Comparison of ENCODE assay signal across 14 cellular contexts in genomic region chr12:27551172-27551840, GRCh38. TPM values are rescaled to one million over a fixed set of nuclear protein-coding genes. Genes with fewer than 3 reads are reported as not detected.
A peak's percentile ranks its signal among the peaks of the same experiment; 100 is the strongest.
DNase-seq lines count a peak whose midpoint lies in the region; ATAC-seq, FAIRE-seq and TF ChIP-seq lines count a peak whose summit lies in the region.
"Had no signal": no experiment of that assay in that cellular context is flagged by ENCODE, and none has a peak within 500 bp of the region (broad histone marks: within the 10 kb centered on the region; RNA-seq: fewer than 3 reads in every experiment).

No MANE protein-coding gene starts in this region.

- no peaks in the 10 kb centered on the region for H3K9me3 ChIP-seq in esophagus squamous epithelium
- H3K9me3 ChIP-seq in mesenchymal stem cell (ENCODE audit: control insufficient read depth, low read length): no peaks in the 10 kb centered on the region
- no peaks in the 10 kb centered on the region for H3K9me3 ChIP-seq in suprapubic skin
- no peaks in the 10 kb centered on the region for H3K9me3 ChIP-seq in testis
- H3K9me3 ChIP-seq: SJSA1 had no signal

- no peak overlapping the region for H4K8ac ChIP-seq in mesenchymal stem cell (ENCODE audit: low read length)

- H3K4me1 ChIP-seq in esophagus squamous epithelium: peaks cover 36 to 99% (median 56%) of the 10 kb centered on the region in 3 donors
- peaks cover 16% of the 10 kb centered on the region for H3K4me1 ChIP-seq in mesenchymal stem cell (ENCODE audit: control insufficient read depth, insufficient read depth, low read depth, low read length)
- H3K4me1 ChIP-seq in suprapubic skin: peaks cover 81% of the 10 kb centered on the region
- H3K4me1 ChIP-seq in testis: peaks cover 62% of the 10 kb centered on the region

- no peak overlapping the region for H2AFZ ChIP-seq in mesenchymal stem cell (ENCODE audit: low read depth, low read length)
- H2AFZ ChIP-seq: parathyroid adenoma had no signal

- TF ChIP-seq EP300 in suprapubic skin (IDR thresholded peaks at IDR 0.05): no peak

- WGBS in esophagus squamous epithelium, 2 donors: 68 to 72% methylated on average over 7 to 9 of the region's 9 CpGs
- 83% methylated on average over 6 of the region's 9 CpGs for WGBS in mesenchymal stem cell
- 50% methylated on average over 9 of the region's 9 CpGs for WGBS in suprapubic skin
- WGBS in testis, 2 donors: 48 to 51% methylated on average over 9 of the region's 9 CpGs

- ATAC-seq in HG02763 (IDR thresholded peaks at IDR 0.05; ENCODE audit: unreplicated experiment) (no peak), HG03025 (IDR thresholded peaks at IDR 0.05; ENCODE audit: low FRiP score, unreplicated experiment) (no peak), GM19467 (IDR thresholded peaks at IDR 0.05; ENCODE audit: unreplicated experiment) (no peak)

- peak; percentile 65 for FAIRE-seq in HTR-8/SVneo (lab: Jason Lieb, UNC)

- no peaks in the 10 kb centered on the region for H3K27me3 ChIP-seq in esophagus squamous epithelium
- H3K27me3 ChIP-seq in mesenchymal stem cell (ENCODE audit: control insufficient read depth in 1 of 2, insufficient read depth in 1 of 2, low read length in 2 of 2): no peaks in the 10 kb centered on the region
- H3K27me3 ChIP-seq in suprapubic skin: no peaks in the 10 kb centered on the region
- H3K27me3 ChIP-seq in testis: no peaks in the 10 kb centered on the region
- H3K27me3 ChIP-seq: SJSA1 had no signal

- peak overlapping the region; percentile 84 to 95 for H3K18ac ChIP-seq in mesenchymal stem cell (ENCODE audit: low read depth in 1 of 2, low read length in 2 of 2)

- H2BK15ac ChIP-seq in mesenchymal stem cell (ENCODE audit: low read depth, poor library complexity, severe bottlenecking): no peak overlapping the region

- no peak overlapping the region for H3K4me2 ChIP-seq in mesenchymal stem cell (ENCODE audit: low read length, poor library complexity, severe bottlenecking)

- H3K9ac ChIP-seq in mesenchymal stem cell (ENCODE audit: low read length): peak overlapping the region; percentile 48
- H3K9ac ChIP-seq: parathyroid adenoma had no signal

- H3K27ac ChIP-seq in esophagus squamous epithelium: peak overlapping the region; percentile 72 to 88 (median 87)
- no peak overlapping the region for H3K27ac ChIP-seq in mesenchymal stem cell (ENCODE audit: low read length, poor library complexity, severe bottlenecking)
- peak overlapping the region; percentile 86 for H3K27ac ChIP-seq in suprapubic skin
- H3K27ac ChIP-seq in testis: peak overlapping the region in 1 of 2 donors; percentile 75
- H3K27ac ChIP-seq: parathyroid adenoma had no signal

- TF ChIP-seq POLR2A in esophagus squamous epithelium (IDR thresholded peaks at IDR 0.05) (no peak), suprapubic skin (IDR thresholded peaks at IDR 0.05) (no peak), testis (IDR thresholded peaks at IDR 0.05) (no peak)

- H2BK120ac ChIP-seq in mesenchymal stem cell (ENCODE audit: low read depth, low read length): peak overlapping the region; percentile 42

- H4K91ac ChIP-seq in mesenchymal stem cell (ENCODE audit: low read length): peak overlapping the region; percentile 87

- TF ChIP-seq CTCF in esophagus squamous epithelium (IDR thresholded peaks at IDR 0.05): no peak
- no peak for TF ChIP-seq CTCF in suprapubic skin (IDR thresholded peaks at IDR 0.05)
- TF ChIP-seq CTCF in testis (IDR thresholded peaks at IDR 0.05): no peak

- no peaks in the 10 kb centered on the region for H3K36me3 ChIP-seq in esophagus squamous epithelium
- H3K36me3 ChIP-seq in mesenchymal stem cell (ENCODE audit: control insufficient read depth in 1 of 2, insufficient read depth in 2 of 2, low read depth in 1 of 2, low read length in 2 of 2): peaks cover 0 to 3% of the 10 kb centered on the region in 2 experiments
- no peaks in the 10 kb centered on the region for H3K36me3 ChIP-seq in suprapubic skin
- H3K36me3 ChIP-seq in testis (ENCODE audit: low read depth, missing control alignments): no peaks in the 10 kb centered on the region
- H3K36me3 ChIP-seq: SJSA1 had no signal

- H3K4me3 ChIP-seq in esophagus squamous epithelium (no peak overlapping the region), mesenchymal stem cell (ENCODE audit: insufficient read depth in 1 of 2, low read depth in 1 of 2, low read length in 2 of 2) (peak overlapping the region in 1 of 2 experiments; percentile 30), suprapubic skin (no peak overlapping the region), testis (no peak overlapping the region)
- H3K4me3 ChIP-seq: SJSA1 had no signal

- intact Hi-C loops in esophagus squamous epithelium (cut with DNase I) (no loop called here), testis (cut with DNase I; ENCODE audit: low total_unique reads) (no loop called here)

- H2BK12ac ChIP-seq in mesenchymal stem cell (ENCODE audit: low read length in 2 of 2): peak overlapping the region; percentile 87 to 94

- peak overlapping the region in 1 of 2 experiments; percentile 73 for H3K4ac ChIP-seq in mesenchymal stem cell (ENCODE audit: low read depth in 1 of 2, low read length in 2 of 2)

- peak overlapping the region in 1 of 2 experiments; percentile 28 for H3K23ac ChIP-seq in mesenchymal stem cell (ENCODE audit: low read length in 2 of 2)

- no peak overlapping the region for H2BK5ac ChIP-seq in mesenchymal stem cell (ENCODE audit: low read depth, low read length, poor library complexity, severe bottlenecking)

- H2AK5ac ChIP-seq in mesenchymal stem cell (ENCODE audit: low read length, severe bottlenecking): peak overlapping the region; percentile 46

- DNase-seq in HTR-8/SVneo (ENCODE audit: insufficient read length, low spot score) (no peak), esophagus squamous epithelium (lab: John Stamatoyannopoulos, UW) (no peak), mesenchymal stem cell (peak; percentile 34), suprapubic skin (ENCODE audit: low spot score in 2 of 2) (no peak), testis (no peak)
- DNase-seq: amniotic stem cell; NCI-H2107; stimulated activated CD4-positive, alpha-beta T cell treated with anti-CD3 and anti-CD28 coated beads, Interleukin-2, amount 100 ng/mL, for 24 hours; T1000 had no signal

- H3K79me1 ChIP-seq in mesenchymal stem cell (replicated peaks; ENCODE audit: low read length, poor library complexity, severe bottlenecking): peaks cover 38% of the 10 kb centered on the region

- peak overlapping the region in 1 of 2 experiments; percentile 77 for H3K14ac ChIP-seq in mesenchymal stem cell (ENCODE audit: low read length in 2 of 2)

RNA-seq across cellular contexts. Expression of gene PPFIBP1, which starts 27.3 kb away (rescaled TPM):
- 10 to 100 TPM; 41.9 to 62.6 (median 46.7) TPM for total RNA-seq in esophagus squamous epithelium
- 47.8 TPM for polyA plus RNA-seq in mesenchymal stem cell (2013, experiment 1 of 2)
- polyA plus RNA-seq in mesenchymal stem cell (2013, experiment 2 of 2): 46.7 TPM
- total RNA-seq in suprapubic skin: 100 to 1,000 TPM in 1 of 4 donors, 10 to 100 TPM in 3; 48.6 to 148 (median 74.8) TPM
- total RNA-seq in testis: 10 to 100 TPM; 75.3 to 87.8 TPM
- polyA plus RNA-seq in testis (ENCODE audit: insufficient read depth, low read depth, low replicate concordance): 33.4 TPM
